6 cellular contexts compared by ENCODE assay signal in the genomic region with DNA sequence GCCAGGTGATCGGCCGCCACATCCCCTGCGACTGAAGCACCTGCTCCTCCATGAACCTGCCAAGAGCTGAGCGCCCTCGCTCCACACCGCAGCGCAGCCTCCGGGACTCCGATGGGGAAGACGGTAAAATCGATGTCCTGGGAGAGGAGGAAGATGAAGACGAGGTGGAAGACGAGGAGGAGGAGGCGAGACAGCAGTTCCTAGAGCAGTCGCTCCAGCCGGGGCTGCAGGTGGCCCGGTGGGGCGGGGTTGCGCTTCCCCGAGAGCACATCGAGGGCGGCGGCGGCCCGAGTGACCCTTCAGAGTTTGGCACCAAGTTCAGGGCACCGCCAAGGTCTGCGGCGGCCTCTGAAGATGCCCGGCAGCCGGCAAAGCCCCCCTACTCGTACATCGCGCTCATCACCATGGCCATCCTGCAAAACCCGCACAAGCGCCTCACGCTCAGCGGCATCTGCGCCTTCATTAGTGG. TPM values are rescaled to one million over a fixed set of nuclear protein-coding genes. Genes with fewer than 3 reads are reported as not detected.
"Had no signal": no experiment of that assay in that cellular context is flagged by ENCODE, and none has a peak within 500 bp of the region (broad histone marks: within the 10 kb centered on the region; RNA-seq: fewer than 3 reads in every experiment).

Gene FOXD4L4, plus strand, starts transcription at position 51 of the 469 bp plus-strand sequence. Its CDS starts 0 bp downstream, at position 51.

RNA-seq across cellular contexts. Expression of gene FOXD4L4, which starts in this region (rescaled TPM):
- total RNA-seq: dermis microvascular lymphatic vessel endothelial cell, heart right ventricle, mononuclear cell, SJSA1 had no signal
- polyA plus RNA-seq: heart right ventricle; immature natural killer cell; naive thymus-derived CD4-positive, alpha-beta T cell had no signal
